Comparison of ENCODE assay signal across 8 cellular contexts in the genomic region with DNA sequence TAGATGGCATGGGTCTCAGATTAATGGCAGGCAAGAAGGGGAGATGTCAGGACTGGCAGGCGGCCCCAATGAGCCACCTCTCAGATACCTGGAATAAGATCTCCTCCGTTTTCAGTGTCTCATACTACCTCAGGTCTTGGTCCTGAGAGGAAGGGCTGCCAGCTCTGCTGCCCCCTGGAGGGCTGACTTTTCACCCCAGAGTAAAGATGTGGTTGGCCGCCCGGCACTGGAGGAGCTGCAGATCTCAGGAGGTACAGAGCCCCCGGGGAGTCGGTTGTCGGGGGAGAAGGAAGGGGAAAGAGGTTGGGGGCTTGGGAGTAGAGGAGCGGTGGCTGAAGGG. TPM values are rescaled to one million over a fixed set of nuclear protein-coding genes. Genes with fewer than 3 reads are reported as not detected.
DNase-seq lines count a peak whose midpoint lies in the region; ATAC-seq, FAIRE-seq and TF ChIP-seq lines count a peak whose summit lies in the region.

No MANE protein-coding gene starts in this region.

- DNase-seq in GM06990 (ENCODE audit: extremely low read depth, insufficient read length): no peak
- peak; percentile 63 for DNase-seq in MG63
- peak; percentile 49 for DNase-seq in activated CD8-positive, alpha-beta memory T cell treated with anti-CD3 and anti-CD28 coated beads, Interleukin-2, amount 10 ng/mL, durations not matched to agents 7 days and 5 days
- peak; percentile 34 to 74 for DNase-seq in foreskin fibroblast
- DNase-seq in pancreas: peak in 5 of 6 donors; percentile 29 to 76 (median 63)
- DNase-seq in COR-L47 (lab: John Stamatoyannopoulos, UW): no peak
- DNase-seq in occipital lobe (lab: John Stamatoyannopoulos, UW): no peak

- no peak overlapping the region for H3K4me3 Mint-ChIP-seq in activated CD8-positive, alpha-beta memory T cell treated with anti-CD3 and anti-CD28 coated beads, Interleukin-2, amount 10 ng/mL, durations not matched to agents 7 days and 5 days

- no peaks in the 10 kb centered on the region for H3K9me3 ChIP-seq in MG63
- no peaks in the 10 kb centered on the region for H3K9me3 ChIP-seq in pancreas

- intact Hi-C loops in pancreas (cut with DNase I): no loop called here

- H3K4me3 ChIP-seq in GM06990 (replicated peaks; ENCODE audit: low read depth, low read length) (no peak overlapping the region), MG63 (peak overlapping the region; percentile 59; the same call in 1 of the 2 replicates), foreskin fibroblast (ENCODE audit: low read depth in 1 of 2, low read length in 2 of 2) (peak overlapping the region; percentile 87 to 90), pancreas (peak overlapping the region in 1 of 4 donors; percentile 46)

- peaks cover 6% of the 10 kb centered on the region for H3K4me1 Mint-ChIP-seq in activated CD8-positive, alpha-beta memory T cell treated with anti-CD3 and anti-CD28 coated beads, Interleukin-2, amount 10 ng/mL, durations not matched to agents 7 days and 5 days

- no peaks in the 10 kb centered on the region for H3K9me3 Mint-ChIP-seq in activated CD8-positive, alpha-beta memory T cell treated with anti-CD3 and anti-CD28 coated beads, Interleukin-2, amount 10 ng/mL, durations not matched to agents 7 days and 5 days (ENCODE audit: low read depth)

- no peaks in the 10 kb centered on the region for H3K36me3 Mint-ChIP-seq in activated CD8-positive, alpha-beta memory T cell treated with anti-CD3 and anti-CD28 coated beads, Interleukin-2, amount 10 ng/mL, durations not matched to agents 7 days and 5 days

- WGBS in pancreas, 2 donors: 11 to 12% methylated on average over 8 of the region's 8 CpGs

- peak; percentile 55 for ATAC-seq in activated CD8-positive, alpha-beta memory T cell treated with anti-CD3 and anti-CD28 coated beads, Interleukin-2, amount 10 ng/mL, durations not matched to agents 7 days and 5 days
- ATAC-seq in pancreas (peak; percentile 53 to 79 (median 74)), HG02763 (IDR thresholded peaks at IDR 0.05; ENCODE audit: unreplicated experiment) (no peak)

- CTCF ChIA-PET in activated CD8-positive, alpha-beta memory T cell treated with anti-CD3 and anti-CD28 coated beads, Interleukin-2, amount 10 ng/mL, durations not matched to agents 7 days and 5 days (lab: Charles Lee): interaction anchor here (0.9 to 1.3 kb wide), 3 partner anchors 11 to 286 kb away, joined by 3 to 5 read pairs (median 4); no protein-coding TSS in a partner anchor

- H3K27ac ChIP-seq in pancreas: no peak overlapping the region

- peaks cover 4 to 10% (median 8%) of the 10 kb centered on the region in 3 donors for H3K4me1 ChIP-seq in pancreas

- no peak overlapping the region for H3K27ac Mint-ChIP-seq in activated CD8-positive, alpha-beta memory T cell treated with anti-CD3 and anti-CD28 coated beads, Interleukin-2, amount 10 ng/mL, durations not matched to agents 7 days and 5 days

- H3K27me3 Mint-ChIP-seq in activated CD8-positive, alpha-beta memory T cell treated with anti-CD3 and anti-CD28 coated beads, Interleukin-2, amount 10 ng/mL, durations not matched to agents 7 days and 5 days: peaks cover 66% of the 10 kb centered on the region

- FAIRE-seq in pancreas (lab: Jason Lieb, UNC): no peak

- H3K36me3 ChIP-seq in GM06990 (ENCODE audit: control insufficient read depth, insufficient read depth, low read length): no peaks in the 10 kb centered on the region
- no peaks in the 10 kb centered on the region for H3K36me3 ChIP-seq in MG63
- no peaks in the 10 kb centered on the region for H3K36me3 ChIP-seq in pancreas

- H3K27me3 ChIP-seq in GM06990 (replicated peaks; ENCODE audit: control insufficient read depth, insufficient read depth, low read length) (peaks cover 6% of the 10 kb centered on the region), MG63 (no peaks in the 10 kb centered on the region), pancreas (peaks cover 0 to 9% (median 4%) of the 10 kb centered on the region in 4 donors)

- peak; percentile 79 for TF ChIP-seq CTCF in GM06990 (IDR thresholded peaks at IDR 0.05; ENCODE audit: insufficient read depth, low read length, poor library complexity, severe bottlenecking)
- TF ChIP-seq CTCF in foreskin fibroblast (IDR thresholded peaks at IDR 0.05; ENCODE audit: low read depth, low read length): peak; percentile 56
- TF ChIP-seq CTCF in pancreas (IDR thresholded peaks at IDR 0.05): peak in 3 of 4 donors; percentile 11 to 44 (median 36)

RNA-seq across cellular contexts. Expression of a gene that starts 0.6 kb away (rescaled TPM):
- total RNA-seq in MG63 (2014; rRNA removed; shearing (Covaris generic); ENCODE audit: low replicate concordance): 8.6 and 9.1 TPM in 2 replicates
- total RNA-seq in activated CD8-positive, alpha-beta memory T cell treated with anti-CD3 and anti-CD28 coated beads, Interleukin-2, amount 10 ng/mL, durations not matched to agents 7 days and 5 days: not detected
- total RNA-seq in pancreas (1 to 10 TPM in 1 of 6 donors, under 1 TPM in 5; 0.35 to 1.1 (median 0.84) TPM), occipital lobe (1.7 TPM)
- polyA plus RNA-seq in pancreas: 10 to 100 TPM in 1 of 2 donors, 1 to 10 TPM in 1; 2.2 to 11.7 TPM

Comparison
In these comparisons a context has a peak if more than half of its experiments do, and no peak if none do; other contexts are left out.
1. DNase-seq: peak in MG63 (single experiment), activated CD8-positive, alpha-beta memory T cell treated with anti-CD3 and anti-CD28 coated beads, Interleukin-2, amount 10 ng/mL, durations not matched to agents 7 days and 5 days (single experiment), foreskin fibroblast (2 of 2) and pancreas (5 of 6); none in GM06990 (single experiment), COR-L47 (single experiment) and occipital lobe (single experiment).
2. Peak in every context shown above with its lines, with median percentiles within 50 percentile points of each other: CTCF ChIP-seq.